ENCODE assay signal across 31 cellular contexts in the genomic region with DNA sequence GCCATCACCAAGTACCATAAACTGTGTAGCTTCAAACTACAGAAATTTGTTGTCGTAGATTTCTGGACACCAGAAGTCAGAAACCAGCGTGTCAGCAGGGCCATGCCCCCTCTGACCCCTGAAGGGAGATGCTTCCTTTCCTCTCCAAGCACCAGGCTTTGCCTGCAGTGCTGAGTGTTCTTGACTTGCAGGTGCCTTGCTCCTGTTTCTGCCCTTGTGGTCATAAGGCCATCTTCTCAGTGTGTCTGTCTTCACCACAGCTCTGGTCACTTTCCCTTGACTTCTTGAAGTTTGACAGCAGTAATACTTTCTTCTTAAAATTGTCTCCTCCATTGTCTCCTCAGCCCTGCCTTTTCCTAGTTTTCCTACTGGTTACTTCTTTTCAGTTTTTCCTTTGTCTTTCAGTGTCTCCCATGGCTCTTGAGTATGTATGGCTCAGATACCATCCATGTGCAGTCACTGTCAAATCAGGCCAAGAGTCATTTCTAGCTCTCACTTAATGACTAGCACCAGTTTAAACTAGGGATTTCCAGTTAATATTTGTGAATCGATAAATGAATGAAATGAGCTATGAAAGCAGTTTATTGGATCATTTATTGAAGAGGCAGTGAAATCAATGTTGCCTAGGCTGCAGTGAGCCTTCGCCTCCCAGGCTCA.
DNase-seq lines count a peak whose midpoint lies in the region; ATAC-seq, FAIRE-seq and TF ChIP-seq lines count a peak whose summit lies in the region.
"Had no signal": no experiment of that assay in that cellular context is flagged by ENCODE, and none has a peak within 500 bp of the region (broad histone marks: within the 10 kb centered on the region; RNA-seq: fewer than 3 reads in every experiment).

No MANE protein-coding gene starts in this region.

- H3K4me3 ChIP-seq in OCI-LY1 (ENCODE audit: low read depth, low read length, poor library complexity, severe bottlenecking) (no peak overlapping the region), astrocyte (ENCODE audit: insufficient read depth, low read depth, low read length) (no peak overlapping the region)
- H3K4me3 ChIP-seq: esophagus muscularis mucosa, smooth muscle cell, thoracic aorta, vagina had no signal

- H3K9me3 ChIP-seq in CD4-positive, alpha-beta T cell (ENCODE audit: control insufficient read depth, low read length): no peaks in the 10 kb centered on the region
- no peaks in the 10 kb centered on the region for H3K9me3 ChIP-seq in OCI-LY1 (ENCODE audit: low read length)
- no peaks in the 10 kb centered on the region for H3K9me3 ChIP-seq in astrocyte (ENCODE audit: insufficient read depth, low read depth, low read length)
- H3K9me3 ChIP-seq: esophagus muscularis mucosa, thoracic aorta, vagina had no signal

- CTCF ChIA-PET in activated CD4-positive, alpha-beta T cell treated with anti-CD3 and anti-CD28 coated beads for 36 hours (lab: Charles Lee): interaction anchor here (0.9 to 11.6 kb wide), 5 partner anchors 8 to 91 kb away, joined by 4 to 119 read pairs (median 7); a partner anchor contains a TSS
- CTCF ChIA-PET in CD4-positive, alpha-beta T cell (lab: Charles Lee): interaction anchor here (21.0 kb wide), 1 partner anchor 7 kb away, joined by 309 read pairs; no protein-coding TSS in a partner anchor
- CTCF ChIA-PET in HEK293T (lab: Yijun Ruan, JAX): interaction anchor here (1.5 to 1.7 kb wide), 2 partner anchors 8 to 12 kb away, joined by 3 to 11 read pairs; no protein-coding TSS in a partner anchor

- no peaks in the 10 kb centered on the region for H3K27me3 ChIP-seq in CD4-positive, alpha-beta T cell (ENCODE audit: control insufficient read depth, insufficient read depth, low read length)
- H3K27me3 ChIP-seq in OCI-LY1 (ENCODE audit: insufficient read depth, low read length) (no peaks in the 10 kb centered on the region), astrocyte (ENCODE audit: insufficient read depth, low read length) (no peaks in the 10 kb centered on the region)
- H3K27me3 ChIP-seq: esophagus muscularis mucosa, vagina had no signal

- DNase-seq in activated CD4-positive, alpha-beta T cell treated with anti-CD3 and anti-CD28 coated beads for 36 hours: no peak
- no peak for DNase-seq in activated CD4-positive, alpha-beta T cell treated with anti-CD3 and anti-CD28 coated beads, Interleukin-2, amount 50 U/mL, for 1 hour
- DNase-seq in CD4-positive, alpha-beta T cell: no peak
- DNase-seq in astrocyte (ENCODE audit: low read depth) (no peak), HEK293T (ENCODE audit: extremely low spot score) (no peak)
- DNase-seq: activated naive CD4-positive, alpha-beta T cell treated with Interleukin-2 at 50 U/mL for 16 hours; amniotic stem cell; foreskin fibroblast; GOT3; head of caudate nucleus; KBM-7; mesendoderm; NCI-H1105; NCI-H187; NCI-H2171; NCI-H82; posterior cingulate gyrus; right cardiac atrium; stimulated activated naive CD8-positive, alpha-beta T cell treated with anti-CD3 and anti-CD28 coated beads, Interleukin-15, Interleukin-2, amounts not matched to agents 100 U/mL and 50 U/mL, for 24 hours; T1000 had no signal

- H3F3A ChIP-seq in OCI-LY1 (ENCODE audit: insufficient read depth, low read length): no peaks in the 10 kb centered on the region

- no peak overlapping the region for H2AFZ ChIP-seq in OCI-LY1 (ENCODE audit: low read length)
- no peak overlapping the region for H2AFZ ChIP-seq in astrocyte (ENCODE audit: low read depth, low read length)

- ATAC-seq in activated CD4-positive, alpha-beta T cell treated with anti-CD3 and anti-CD28 coated beads for 36 hours: no peak
- no peak for ATAC-seq in CD4-positive, alpha-beta T cell (ENCODE audit: poor library complexity)
- ATAC-seq in GM19395 (IDR thresholded peaks at IDR 0.05; ENCODE audit: unreplicated experiment): no peak
- no peak for ATAC-seq in GM21529 (IDR thresholded peaks at IDR 0.05; ENCODE audit: unreplicated experiment)
- ATAC-seq: left lobe of liver; right cardiac atrium; SK-N-SH treated with all-trans-retinoic acid at 6 μM for 48 hours; stimulated activated naive CD8-positive, alpha-beta T cell treated with anti-CD3 and anti-CD28 coated beads, Interleukin-15, Interleukin-2, amounts not matched to agents 100 U/mL and 50 U/mL, for 24 hours had no signal

- intact Hi-C loops in activated CD4-positive, alpha-beta T cell treated with anti-CD3 and anti-CD28 coated beads for 36 hours (cut with DNase I, micrococcal nuclease): loop anchor here in 1 of 2 experiments (5.0 kb wide), 1 partner anchor 36 kb away; no protein-coding TSS in a partner anchor
- intact Hi-C loops in CD4-positive, alpha-beta T cell (cut with DNase I, micrococcal nuclease): no loop called here

- H3K36me3 Mint-ChIP-seq in activated CD4-positive, alpha-beta T cell treated with anti-CD3 and anti-CD28 coated beads for 36 hours (ENCODE audit: low read depth): peaks cover 12% of the 10 kb centered on the region
- peaks cover 27% of the 10 kb centered on the region for H3K36me3 Mint-ChIP-seq in CD4-positive, alpha-beta T cell (ENCODE audit: low read depth)
- peaks cover 11% of the 10 kb centered on the region for H3K36me3 Mint-ChIP-seq in astrocyte (ENCODE audit: low read depth, unreplicated experiment)

- FAIRE-seq in astrocyte (lab: Jason Lieb, UNC): no peak
- FAIRE-seq: GM18507 had no signal

- H3K9me2 ChIP-seq in OCI-LY1 (ENCODE audit: low read depth, low read length): no peaks in the 10 kb centered on the region

- no peaks in the 10 kb centered on the region for H3K27me3 Mint-ChIP-seq in activated CD4-positive, alpha-beta T cell treated with anti-CD3 and anti-CD28 coated beads for 36 hours
- H3K27me3 Mint-ChIP-seq in CD4-positive, alpha-beta T cell: no peaks in the 10 kb centered on the region
- H3K27me3 Mint-ChIP-seq in astrocyte (ENCODE audit: low read depth, unreplicated experiment): no peaks in the 10 kb centered on the region

- POLR2A ChIA-PET in activated CD4-positive, alpha-beta T cell treated with anti-CD3 and anti-CD28 coated beads for 36 hours (lab: Charles Lee): interaction anchor here (1.7 kb wide), 1 partner anchor 16 kb away, joined by 10 read pairs; no protein-coding TSS in a partner anchor
- POLR2A ChIA-PET in CD4-positive, alpha-beta T cell (lab: Charles Lee): interaction anchor here (2.1 kb wide), 1 partner anchor 12 kb away, joined by 5 read pairs; no protein-coding TSS in a partner anchor
- POLR2A ChIA-PET in HEK293T (lab: Yijun Ruan, JAX): no interaction called here

- H3K36me3 ChIP-seq in OCI-LY1 (ENCODE audit: insufficient read depth, low read length) (peaks cover 3% of the 10 kb centered on the region; the same call in 1 of the 2 replicates), astrocyte (ENCODE audit: insufficient read depth, low read length) (no peaks in the 10 kb centered on the region)
- H3K36me3 ChIP-seq: esophagus muscularis mucosa, thoracic aorta, vagina had no signal

- H3K9ac ChIP-seq in OCI-LY1 (ENCODE audit: low read length): no peak overlapping the region; the same call in 1 of the 2 replicates
- H3K9ac ChIP-seq in astrocyte (ENCODE audit: low read length): no peak overlapping the region

- peak overlapping the region; percentile 20 for H3K4me3 Mint-ChIP-seq in activated CD4-positive, alpha-beta T cell treated with anti-CD3 and anti-CD28 coated beads for 36 hours
- peak overlapping the region; percentile 83 for H3K4me3 Mint-ChIP-seq in CD4-positive, alpha-beta T cell
- H3K4me3 Mint-ChIP-seq in astrocyte (ENCODE audit: unreplicated experiment): no peak overlapping the region
- H3K4me3 Mint-ChIP-seq: CD14-positive monocyte had no signal

- H3K9me3 Mint-ChIP-seq in activated CD4-positive, alpha-beta T cell treated with anti-CD3 and anti-CD28 coated beads for 36 hours (ENCODE audit: low read depth): no peaks in the 10 kb centered on the region
- no peaks in the 10 kb centered on the region for H3K9me3 Mint-ChIP-seq in CD4-positive, alpha-beta T cell
- peaks cover 2% of the 10 kb centered on the region for H3K9me3 Mint-ChIP-seq in astrocyte (ENCODE audit: unreplicated experiment)
- H3K9me3 Mint-ChIP-seq: CD14-positive monocyte had no signal

- no peaks in the 10 kb centered on the region for H4K20me1 ChIP-seq in OCI-LY1 (ENCODE audit: insufficient read depth, low read length)
- peaks cover 77% of the 10 kb centered on the region for H4K20me1 ChIP-seq in astrocyte (ENCODE audit: insufficient read depth, low read length)

- TF ChIP-seq CTCF in CD4-positive, alpha-beta T cell (IDR thresholded peaks at IDR 0.05): no peak
- TF ChIP-seq CTCF in OCI-LY1 (IDR thresholded peaks at IDR 0.05; ENCODE audit: low read length): no peak
- no peak for TF ChIP-seq CTCF in astrocyte (IDR thresholded peaks at IDR 0.05; ENCODE audit: insufficient read depth, low read depth, low read length)

- peak overlapping the region; percentile 43; the same call in 1 of the 2 replicates for H3K4me2 ChIP-seq in OCI-LY1 (ENCODE audit: low read length)
- H3K4me2 ChIP-seq in astrocyte (ENCODE audit: low read length): no peak overlapping the region
- H3K4me2 ChIP-seq: smooth muscle cell had no signal

- H3K4me1 Mint-ChIP-seq in activated CD4-positive, alpha-beta T cell treated with anti-CD3 and anti-CD28 coated beads for 36 hours: peaks cover 85% of the 10 kb centered on the region
- H3K4me1 Mint-ChIP-seq in CD4-positive, alpha-beta T cell (ENCODE audit: low read depth): peaks cover 89% of the 10 kb centered on the region
- peaks cover 63% of the 10 kb centered on the region for H3K4me1 Mint-ChIP-seq in astrocyte (ENCODE audit: low read depth, unreplicated experiment)

- H3K79me2 ChIP-seq in OCI-LY1 (ENCODE audit: insufficient read depth, low read length): peaks cover 78% of the 10 kb centered on the region
- peaks cover 99% of the 10 kb centered on the region for H3K79me2 ChIP-seq in astrocyte (ENCODE audit: insufficient read depth, low read length)

- peak overlapping the region; percentile 84 for H3K27ac Mint-ChIP-seq in activated CD4-positive, alpha-beta T cell treated with anti-CD3 and anti-CD28 coated beads for 36 hours
- H3K27ac Mint-ChIP-seq in CD4-positive, alpha-beta T cell: peak overlapping the region; percentile 75
- H3K27ac Mint-ChIP-seq in astrocyte (ENCODE audit: unreplicated experiment): peak overlapping the region; percentile 38

- H3K27ac ChIP-seq in CD4-positive, alpha-beta T cell (ENCODE audit: low read depth, low read length): no peak overlapping the region
- peak overlapping the region; percentile 82 for H3K27ac ChIP-seq in OCI-LY1 (ENCODE audit: low read depth, low read length, poor library complexity, severe bottlenecking)
- no peak overlapping the region for H3K27ac ChIP-seq in astrocyte (ENCODE audit: low read depth, low read length)
- H3K27ac ChIP-seq: esophagus muscularis mucosa, thoracic aorta, vagina had no signal

- H3K4me1 ChIP-seq in OCI-LY1 (ENCODE audit: insufficient read depth, low read length, severe bottlenecking) (peaks cover 93% of the 10 kb centered on the region), astrocyte (ENCODE audit: insufficient read depth, low read length) (no peaks in the 10 kb centered on the region)

TF ChIP-seq in HEK293T, 16 proteins besides CTCF, POLR2A, EP300 and RAD21 (continues in another document):
- TF ChIP-seq SUZ12 (IDR thresholded peaks at IDR 0.05) (no peak), BHLHE40 (IDR thresholded peaks at IDR 0.05; ENCODE audit: borderline replicate concordance) (no peak), FOXM1 (IDR thresholded peaks at IDR 0.05; ENCODE audit: borderline replicate concordance) (no peak), ZNF384 (IDR thresholded peaks at IDR 0.05) (no peak), NFRKB (IDR thresholded peaks at IDR 0.05) (no peak), FOXA1 (IDR thresholded peaks at IDR 0.05) (no peak)
